In genomic region chr6:44338228-44339122, GRCh38 we compare ENCODE assay signal across 8 cellular contexts. TPM values are rescaled to one million over a fixed set of nuclear protein-coding genes. Genes with fewer than 3 reads are reported as not detected.
A peak's percentile ranks its signal among the peaks of the same experiment; 100 is the strongest.
DNase-seq lines count a peak whose midpoint lies in the region; ATAC-seq, FAIRE-seq and TF ChIP-seq lines count a peak whose summit lies in the region.

No MANE protein-coding gene starts in this region.

- no peaks in the 10 kb centered on the region for H3F3A ChIP-seq in smooth muscle cell (ENCODE audit: low read depth)

- no peaks in the 10 kb centered on the region for H3K36me3 ChIP-seq in HEK293 (ENCODE audit: control insufficient read depth in 2 of 2, insufficient read depth in 1 of 2, low read length in 2 of 2)
- H3K36me3 ChIP-seq in astrocyte (ENCODE audit: insufficient read depth, low read length) = no peaks in the 10 kb centered on the region
- H3K36me3 ChIP-seq in smooth muscle cell (ENCODE audit: low read depth) = no peaks in the 10 kb centered on the region

- 6% methylated on average over 11 of the region's 11 CpGs for WGBS in smooth muscle cell (ENCODE audit: low lambda C conversion rate)

- H3K79me2 ChIP-seq in astrocyte (ENCODE audit: insufficient read depth, low read length) = no peaks in the 10 kb centered on the region
- H3K79me2 ChIP-seq in smooth muscle cell (ENCODE audit: low read depth) = no peaks in the 10 kb centered on the region

- H3K4me1 ChIP-seq in HEK293 (ENCODE audit: control insufficient read depth, insufficient read depth, low read length) (no peaks in the 10 kb centered on the region; the same call in 1 of the 2 replicates), astrocyte (ENCODE audit: insufficient read depth, low read length) (no peaks in the 10 kb centered on the region), smooth muscle cell (ENCODE audit: low read depth) (no peaks in the 10 kb centered on the region)

- POLR2A ChIA-PET in HEK293 (lab: Yijun Ruan, JAX) = interaction anchor here (0.6 to 1.5 kb wide), 4 partner anchors 17 to 1302 kb away, joined by 3 to 4 read pairs (median 3); partner anchors contain the start of gene HSP90AB1

- H3K9me3 ChIP-seq in HEK293 (ENCODE audit: control insufficient read depth, insufficient read depth, low read depth, low read length) (no peaks in the 10 kb centered on the region), astrocyte (ENCODE audit: insufficient read depth, low read depth, low read length) (no peaks in the 10 kb centered on the region), smooth muscle cell (replicated peaks; ENCODE audit: low read depth) (no peaks in the 10 kb centered on the region)

- peaks cover 1% of the 10 kb centered on the region for H3K4me1 Mint-ChIP-seq in astrocyte (ENCODE audit: low read depth, unreplicated experiment)

- H4K20me1 ChIP-seq in astrocyte (ENCODE audit: insufficient read depth, low read length) (no peaks in the 10 kb centered on the region), smooth muscle cell (ENCODE audit: low read depth) (no peaks in the 10 kb centered on the region)

- in situ Hi-C loops in Caki2 (cut with HindIII; ENCODE audit: low pct_unique_long_range_greater_than_20kb, low sequenced_read_pairs) = no loop called here

- CTCF ChIA-PET in HEK293 (lab: Yijun Ruan, JAX) = interaction anchor here (0.5 to 10.4 kb wide), 52 partner anchors 8 to 1729 kb away, joined by 3 to 208 read pairs (median 4); partner anchors contain the start of genes AARS2, HSP90AB1, NFKBIE and SLC35B2

- no peak for ATAC-seq in HG03442 (IDR thresholded peaks at IDR 0.05; ENCODE audit: unreplicated experiment)

- no peak overlapping the region for H3K9ac ChIP-seq in astrocyte (ENCODE audit: low read length)
- H3K9ac ChIP-seq in smooth muscle cell (ENCODE audit: low read depth) = no peak overlapping the region

- H3K27ac ChIP-seq in HEK293 (ENCODE audit: extremely low read depth, low read depth, low read length) = no peak overlapping the region
- H3K27ac ChIP-seq in astrocyte (ENCODE audit: low read depth, low read length) = no peak overlapping the region
- H3K27ac ChIP-seq in smooth muscle cell (ENCODE audit: low read depth) = no peak overlapping the region

- DNase-seq in Caki2 (ENCODE audit: low read depth) (peak; percentile 58), NCI-H2029 treated with DMSO at 0.1 percent for 48 hours (lab: John Stamatoyannopoulos, UW) (peak; percentile 30), T-helper 22 cell (ENCODE audit: low read depth) (peak; percentile 21), astrocyte (ENCODE audit: low read depth) (peak; percentile 18), hippocampal formation (lab: John Stamatoyannopoulos, UW) (peak; percentile 38 to 47), smooth muscle cell (lab: John Stamatoyannopoulos, UW; ENCODE audit: unreplicated experiment) (no peak)

- H3K4me3 ChIP-seq in HEK293 (ENCODE audit: low read depth, low read length) (no peak overlapping the region), astrocyte (ENCODE audit: insufficient read depth, low read depth, low read length) (no peak overlapping the region), smooth muscle cell (no peak overlapping the region)

- H3K27me3 ChIP-seq in astrocyte (ENCODE audit: insufficient read depth, low read length) = peaks cover 33% of the 10 kb centered on the region
- peaks cover 42% of the 10 kb centered on the region for H3K27me3 ChIP-seq in smooth muscle cell (ENCODE audit: low read depth)

- TF ChIP-seq CTCF in HEK293 (tag by site-specific recombination; IDR thresholded peaks at IDR 0.05) (peak; percentile 78), astrocyte (IDR thresholded peaks at IDR 0.05; ENCODE audit: insufficient read depth, low read depth, low read length) (peak; percentile 72), smooth muscle cell (IDR thresholded peaks at IDR 0.05; ENCODE audit: borderline replicate concordance, insufficient read depth, poor library complexity, severe bottlenecking) (peak; percentile 72)

- H2AFZ ChIP-seq in astrocyte (ENCODE audit: low read depth, low read length) (no peak overlapping the region), smooth muscle cell (ENCODE audit: low read depth) (no peak overlapping the region)

- H3K27me3 Mint-ChIP-seq in astrocyte (ENCODE audit: low read depth, unreplicated experiment) = peaks cover 42% of the 10 kb centered on the region

- no peaks in the 10 kb centered on the region for H3K36me3 Mint-ChIP-seq in astrocyte (ENCODE audit: low read depth, unreplicated experiment)

- no peak overlapping the region for H3K27ac Mint-ChIP-seq in astrocyte (ENCODE audit: unreplicated experiment)

- no peak overlapping the region for H3K4me2 ChIP-seq in astrocyte (ENCODE audit: low read length)
- no peak overlapping the region for H3K4me2 ChIP-seq in smooth muscle cell

- no peak overlapping the region for H3K4me3 Mint-ChIP-seq in astrocyte (ENCODE audit: unreplicated experiment)

- H3K9me3 Mint-ChIP-seq in astrocyte (ENCODE audit: unreplicated experiment) = no peaks in the 10 kb centered on the region

- peak; percentile 32 for FAIRE-seq in astrocyte (lab: Jason Lieb, UNC)

TF ChIP-seq in HEK293, 187 proteins besides CTCF, POLR2A, EP300 and RAD21 (continues in another document):
- TF ChIP-seq GFI1B (tag by site-specific recombination; IDR thresholded peaks at IDR 0.05) (no peak), ZNF518A (tag by site-specific recombination; conservative IDR thresholded peaks at IDR 0.05; ENCODE audit: low read depth) (no peak), ZNF157 (tag by site-specific recombination; IDR thresholded peaks at IDR 0.05) (no peak), ZSCAN4 (tag by site-specific recombination; IDR thresholded peaks at IDR 0.05) (no peak), ZBTB17 (tag by site-specific recombination; IDR thresholded peaks at IDR 0.05) (peak; percentile 42; the same call in 1 of the 2 replicates), ZSCAN5A (tag by site-specific recombination; IDR thresholded peaks at IDR 0.05) (no peak), ZNF335 (tag by site-specific recombination; conservative IDR thresholded peaks at IDR 0.05) (0 out of 2 replicates have a peak, but pooled peaks have one; percentile 30)

RNA-seq across cellular contexts. Expression of gene SPATS1, which starts 4.0 kb away (rescaled TPM):
- total RNA-seq in Caki2 (2014; rRNA removed; shearing (Covaris generic); ENCODE audit: low replicate concordance) = not detected in 2 replicates
- total RNA-seq in astrocyte = not detected in 2 replicates
- total RNA-seq in smooth muscle cell = not detected in 2 replicates
- not detected in 2 replicates for polyA plus RNA-seq in smooth muscle cell

RNA-seq across cellular contexts. Expression of gene AARS2, which starts 25.3 kb away (rescaled TPM):
- 20.0 and 23.9 TPM in 2 replicates for total RNA-seq in Caki2 (2014; rRNA removed; shearing (Covaris generic); ENCODE audit: low replicate concordance)
- total RNA-seq in astrocyte = 10.9 and 12.3 TPM in 2 replicates
- total RNA-seq in smooth muscle cell = 7.5 and 8.6 TPM in 2 replicates
- 15.1 and 21.5 TPM in 2 replicates for polyA plus RNA-seq in smooth muscle cell

RNA-seq across cellular contexts. Expression of gene CDC5L, which starts 49.0 kb away (rescaled TPM):
- 12.2 and 19.9 TPM in 2 replicates for total RNA-seq in Caki2 (2014; rRNA removed; shearing (Covaris generic); ENCODE audit: low replicate concordance)
- total RNA-seq in astrocyte (16.8 and 18.2 TPM in 2 replicates), smooth muscle cell (27.5 and 29.7 TPM in 2 replicates)
- 12.5 and 14.3 TPM in 2 replicates for polyA plus RNA-seq in smooth muscle cell
